In genomic region chr12:86264451-86265328, GRCh38 we compare ENCODE assay signal across 10 cellular contexts. TPM values are rescaled to one million over a fixed set of nuclear protein-coding genes. Genes with fewer than 3 reads are reported as not detected.
DNase-seq lines count a peak whose midpoint lies in the region; ATAC-seq lines count a peak whose summit lies in the region.
"Had no signal": no experiment of that assay in that cellular context is flagged by ENCODE, and none has a peak within 500 bp of the region (broad histone marks: within the 10 kb centered on the region; RNA-seq: fewer than 3 reads in every experiment).

No MANE protein-coding gene starts in this region.

- no peak overlapping the region for H3K27ac ChIP-seq in muscle layer of duodenum (ENCODE audit: low read length)

- CTCF ChIA-PET in activated naive CD4-positive, alpha-beta T cell treated with anti-CD3 and anti-CD28 coated beads, Interleukin-2, amount 10 ng/mL, durations not matched to agents 7 days and 5 days (lab: Charles Lee), result no interaction called here

- H3K27me3 Mint-ChIP-seq in activated naive CD4-positive, alpha-beta T cell treated with anti-CD3 and anti-CD28 coated beads, Interleukin-2, amount 10 ng/mL, durations not matched to agents 7 days and 5 days, result no peaks in the 10 kb centered on the region

- no peak overlapping the region for H3K27ac Mint-ChIP-seq in activated naive CD4-positive, alpha-beta T cell treated with anti-CD3 and anti-CD28 coated beads, Interleukin-2, amount 10 ng/mL, durations not matched to agents 7 days and 5 days

- no peaks in the 10 kb centered on the region for H3K4me1 Mint-ChIP-seq in activated naive CD4-positive, alpha-beta T cell treated with anti-CD3 and anti-CD28 coated beads, Interleukin-2, amount 10 ng/mL, durations not matched to agents 7 days and 5 days

- no peaks in the 10 kb centered on the region for H3K4me1 ChIP-seq in muscle layer of duodenum (ENCODE audit: control insufficient read depth in 1 of 2, insufficient read depth in 2 of 2, low read length in 2 of 2)

- no peak overlapping the region for H3K4me3 Mint-ChIP-seq in activated naive CD4-positive, alpha-beta T cell treated with anti-CD3 and anti-CD28 coated beads, Interleukin-2, amount 10 ng/mL, durations not matched to agents 7 days and 5 days

- no peaks in the 10 kb centered on the region for H3K36me3 ChIP-seq in muscle layer of duodenum (ENCODE audit: control insufficient read depth in 1 of 2, insufficient read depth in 2 of 2, low read length in 2 of 2)

- H3K9me3 ChIP-seq in muscle layer of duodenum (ENCODE audit: control insufficient read depth in 1 of 2, low read length in 2 of 2), result no peaks in the 10 kb centered on the region

- ATAC-seq in esophagus mucosa (peak; percentile 100), HG02610 (IDR thresholded peaks at IDR 0.05; ENCODE audit: unreplicated experiment) (no peak), GM21825 (IDR thresholded peaks at IDR 0.05; ENCODE audit: unreplicated experiment) (no peak)

- peak; percentile 65 for DNase-seq in COR-L47 (lab: John Stamatoyannopoulos, UW)
- peak; percentile 87 for DNase-seq in NCI-H345 (lab: John Stamatoyannopoulos, UW)
- no peak for DNase-seq in activated naive CD4-positive, alpha-beta T cell treated with anti-CD3 and anti-CD28 coated beads, Interleukin-2, amount 10 ng/mL, durations not matched to agents 7 days and 5 days
- no peak for DNase-seq in stimulated activated naive CD4-positive, alpha-beta T cell treated with Interleukin-2 at 50 U/mL for 16 hours (lab: John Stamatoyannopoulos, UW)
- DNase-seq: activated CD4-positive, CD25-positive, alpha-beta regulatory T cell; stimulated activated CD4-positive, alpha-beta T cell treated with anti-CD3 and anti-CD28 coated beads, Interleukin-4, amount 100 ng/mL, for 24 hours had no signal

- H3K36me3 Mint-ChIP-seq in activated naive CD4-positive, alpha-beta T cell treated with anti-CD3 and anti-CD28 coated beads, Interleukin-2, amount 10 ng/mL, durations not matched to agents 7 days and 5 days, result no peaks in the 10 kb centered on the region

- no peaks in the 10 kb centered on the region for H3K27me3 ChIP-seq in muscle layer of duodenum (ENCODE audit: low read depth, low read length)

- H3K9me3 Mint-ChIP-seq in activated naive CD4-positive, alpha-beta T cell treated with anti-CD3 and anti-CD28 coated beads, Interleukin-2, amount 10 ng/mL, durations not matched to agents 7 days and 5 days, result peaks cover 2% of the 10 kb centered on the region

- H3K4me3 ChIP-seq in muscle layer of duodenum (ENCODE audit: low read depth in 1 of 2, low read length in 2 of 2), result peak overlapping the region; percentile 17 to 26

RNA-seq across cellular contexts. Expression of gene MGAT4C, which starts 8.5 kb away (rescaled TPM):
- total RNA-seq in esophagus mucosa, result not detected

Comparison
In these comparisons a context has a peak if more than half of its experiments do, and no peak if none do; other contexts are left out.
1. DNase-seq: peak in COR-L47 (single experiment) and NCI-H345 (single experiment); none in activated naive CD4-positive, alpha-beta T cell treated with anti-CD3 and anti-CD28 coated beads, Interleukin-2, amount 10 ng/mL, durations not matched to agents 7 days and 5 days (single experiment) and stimulated activated naive CD4-positive, alpha-beta T cell treated with Interleukin-2 at 50 U/mL for 16 hours (single experiment).